In the genomic region with DNA sequence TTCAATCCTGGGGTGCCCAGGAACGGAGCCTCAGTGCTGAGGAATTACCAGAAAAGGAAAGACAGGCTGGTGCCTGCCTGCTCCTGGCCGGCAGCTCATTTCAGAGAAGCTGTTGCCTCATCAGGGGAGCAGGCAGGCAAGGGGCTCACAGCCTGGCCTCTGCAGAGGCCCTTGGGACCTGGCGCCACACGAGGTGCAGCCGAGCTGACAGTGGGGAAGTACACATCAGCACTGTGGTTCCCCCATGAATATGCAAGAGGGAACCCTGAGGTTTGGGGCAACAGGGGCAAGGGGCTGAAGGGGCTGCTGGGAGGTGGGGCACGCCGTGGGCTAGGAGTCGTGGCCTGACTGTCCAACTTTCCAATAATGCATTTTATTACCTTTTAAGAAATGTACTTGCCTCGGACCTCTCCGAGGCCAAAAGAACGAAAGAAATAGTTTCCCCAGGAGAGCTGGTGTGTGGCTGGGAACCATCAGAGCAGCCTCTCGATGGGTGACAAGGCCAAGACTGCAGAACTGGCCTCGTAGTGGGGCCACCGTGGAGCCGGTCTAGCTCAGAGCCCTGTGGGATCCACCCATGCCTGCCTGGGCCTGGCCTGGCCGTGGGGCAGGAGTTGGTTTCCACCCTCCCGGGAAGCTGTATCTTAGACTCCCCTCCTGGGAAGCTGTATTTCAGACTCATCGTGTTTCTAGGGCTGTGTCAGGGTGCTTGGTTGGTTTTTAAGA, we compare ENCODE assay signal across 28 cellular contexts.
DNase-seq lines count a peak whose midpoint lies in the region; ATAC-seq and TF ChIP-seq lines count a peak whose summit lies in the region.
"Had no signal": no experiment of that assay in that cellular context is flagged by ENCODE, and none has a peak within 500 bp of the region (broad histone marks: within the 10 kb centered on the region; RNA-seq: fewer than 3 reads in every experiment).

No MANE protein-coding gene starts in this region.

- H3K4me1 Mint-ChIP-seq in CD4-positive, alpha-beta T cell (ENCODE audit: low read depth) = no peaks in the 10 kb centered on the region
- H3K4me1 Mint-ChIP-seq: activated CD4-positive, alpha-beta T cell treated with anti-CD3 and anti-CD28 coated beads for 36 hours; CD8-positive, alpha-beta memory T cell; immature natural killer cell had no signal

- ATAC-seq in CD4-positive, alpha-beta T cell (ENCODE audit: poor library complexity) = no peak
- ATAC-seq: activated CD4-positive, alpha-beta T cell treated with anti-CD3 and anti-CD28 coated beads for 36 hours; foreskin keratinocyte; HCT116; stimulated activated naive CD8-positive, alpha-beta T cell treated with anti-CD3 and anti-CD28 coated beads, Interleukin-15, Interleukin-2, amounts not matched to agents 100 U/mL and 50 U/mL, for 24 hours had no signal

- no peaks in the 10 kb centered on the region for H3K27me3 Mint-ChIP-seq in CD4-positive, alpha-beta T cell
- H3K27me3 Mint-ChIP-seq: activated CD4-positive, alpha-beta T cell treated with anti-CD3 and anti-CD28 coated beads for 36 hours had no signal

- no peak overlapping the region for H3K27ac ChIP-seq in HEK293 (ENCODE audit: extremely low read depth, low read depth, low read length)
- no peak overlapping the region for H3K27ac ChIP-seq in osteoblast (ENCODE audit: low read depth, low read length)
- no peak overlapping the region for H3K27ac ChIP-seq in prostate gland
- no peak overlapping the region for H3K27ac ChIP-seq in CD4-positive, alpha-beta T cell (ENCODE audit: low read depth, low read length)
- H3K27ac ChIP-seq: foreskin keratinocyte, hepatocyte, thyroid gland had no signal

- no peaks in the 10 kb centered on the region for H3K36me3 ChIP-seq in HEK293 (ENCODE audit: control insufficient read depth in 2 of 2, insufficient read depth in 1 of 2, low read length in 2 of 2)
- no peaks in the 10 kb centered on the region for H3K36me3 ChIP-seq in adipocyte (ENCODE audit: control insufficient read depth, insufficient read depth, low read length, severe bottlenecking)
- no peaks in the 10 kb centered on the region for H3K36me3 ChIP-seq in osteoblast (ENCODE audit: insufficient read depth, low read length)
- H3K36me3 ChIP-seq in prostate gland = no peaks in the 10 kb centered on the region
- H3K36me3 ChIP-seq: thyroid gland had no signal

- no peaks in the 10 kb centered on the region for H3K9me3 Mint-ChIP-seq in CD4-positive, alpha-beta T cell
- H3K9me3 Mint-ChIP-seq: activated T-helper 1 cell treated with anti-CD3 and anti-CD28 coated beads, Interleukin-12 subunit alpha, Interleukin-12 subunit beta, Interleukin-2, Interleukin-4 antibody, amounts not matched to agents 30 ng/mL and 10 ng/mL and 1 ng/mL, durations not matched to agents 14 hours and 24 hours and 36 hours; CD8-positive, alpha-beta memory T cell; immature natural killer cell had no signal

- no peak overlapping the region for H3K4me3 ChIP-seq in HEK293 (ENCODE audit: low read depth, low read length)
- no peak overlapping the region for H3K4me3 ChIP-seq in adipocyte (ENCODE audit: low read length)
- no peak overlapping the region for H3K4me3 ChIP-seq in osteoblast (ENCODE audit: insufficient read depth, low read length)
- H3K4me3 ChIP-seq in prostate gland = no peak overlapping the region
- H3K4me3 ChIP-seq: hepatocyte, smooth muscle cell, thyroid gland had no signal

- H3K4me1 ChIP-seq in HEK293 (ENCODE audit: control insufficient read depth, insufficient read depth, low read length) = no peaks in the 10 kb centered on the region
- peaks cover 29% of the 10 kb centered on the region for H3K4me1 ChIP-seq in adipocyte (ENCODE audit: control insufficient read depth, insufficient read depth, low read length)
- no peaks in the 10 kb centered on the region for H3K4me1 ChIP-seq in osteoblast (ENCODE audit: insufficient read depth, low read length)
- no peaks in the 10 kb centered on the region for H3K4me1 ChIP-seq in prostate gland (replicated peaks)
- H3K4me1 ChIP-seq: foreskin keratinocyte, thyroid gland had no signal

- CTCF ChIA-PET in HEK293 (lab: Yijun Ruan, JAX) = interaction anchor here (0.6 to 1.0 kb wide), 4 partner anchors 38 to 161 kb away, joined by 3 to 5 read pairs (median 3); no protein-coding TSS in a partner anchor
- CTCF ChIA-PET in CD4-positive, alpha-beta T cell (lab: Charles Lee) = no interaction called here

- POLR2A ChIA-PET in HEK293 (lab: Yijun Ruan, JAX) = no interaction called here
- POLR2A ChIA-PET in CD4-positive, alpha-beta T cell (lab: Charles Lee) = no interaction called here

- H3K9ac ChIP-seq in adipocyte (ENCODE audit: low read length) = peak overlapping the region; percentile 59

- intact Hi-C loops in prostate gland (cut with DNase I) = no loop called here
- intact Hi-C loops in CD4-positive, alpha-beta T cell (cut with DNase I, micrococcal nuclease) = no loop called here

- H3K79me2 ChIP-seq in osteoblast (ENCODE audit: insufficient read depth, low read length) = no peaks in the 10 kb centered on the region
- H3K79me2 ChIP-seq: hepatocyte had no signal

- no peak overlapping the region for H3K27ac Mint-ChIP-seq in CD4-positive, alpha-beta T cell
- H3K27ac Mint-ChIP-seq: activated CD4-positive, alpha-beta T cell treated with anti-CD3 and anti-CD28 coated beads for 36 hours; activated T-helper 1 cell treated with anti-CD3 and anti-CD28 coated beads, Interleukin-12 subunit alpha, Interleukin-12 subunit beta, Interleukin-2, Interleukin-4 antibody, amounts not matched to agents 30 ng/mL and 10 ng/mL and 1 ng/mL, durations not matched to agents 14 hours and 24 hours and 36 hours; CD8-positive, alpha-beta memory T cell; immature natural killer cell had no signal

- H3K9me3 ChIP-seq in HEK293 (ENCODE audit: control insufficient read depth, insufficient read depth, low read depth, low read length) = no peaks in the 10 kb centered on the region
- no peaks in the 10 kb centered on the region for H3K9me3 ChIP-seq in adipocyte (ENCODE audit: control insufficient read depth, low read length)
- H3K9me3 ChIP-seq in osteoblast (ENCODE audit: low read depth, low read length) = no peaks in the 10 kb centered on the region
- no peaks in the 10 kb centered on the region for H3K9me3 ChIP-seq in prostate gland
- H3K9me3 ChIP-seq in CD4-positive, alpha-beta T cell (ENCODE audit: control insufficient read depth, low read length) = no peaks in the 10 kb centered on the region
- H3K9me3 ChIP-seq: thyroid gland had no signal

- WGBS in prostate gland = 73% methylated on average over 18 of the region's 18 CpGs

- no peaks in the 10 kb centered on the region for H3K36me3 Mint-ChIP-seq in CD4-positive, alpha-beta T cell (ENCODE audit: low read depth)
- H3K36me3 Mint-ChIP-seq: CD8-positive, alpha-beta memory T cell; immature natural killer cell had no signal

- peaks cover 46% of the 10 kb centered on the region for H3K27me3 ChIP-seq in adipocyte (replicated peaks; ENCODE audit: control insufficient read depth, insufficient read depth, low read length)
- H3K27me3 ChIP-seq in osteoblast (ENCODE audit: insufficient read depth, low read length) = peaks cover 14% of the 10 kb centered on the region
- H3K27me3 ChIP-seq in prostate gland (replicated peaks; ENCODE audit: insufficient read depth) = no peaks in the 10 kb centered on the region
- no peaks in the 10 kb centered on the region for H3K27me3 ChIP-seq in CD4-positive, alpha-beta T cell (ENCODE audit: control insufficient read depth, insufficient read depth, low read length)
- H3K27me3 ChIP-seq: hepatocyte, thyroid gland had no signal

- DNase-seq in adipocyte (ENCODE audit: low read depth) (no peak), osteoblast (ENCODE audit: insufficient read length, low spot score, missing footprints) (peak; percentile 58), globus pallidus (ENCODE audit: low spot score) (no peak), DMS114 treated with DMSO at 0.1 percent for 48 hours (lab: John Stamatoyannopoulos, UW; ENCODE audit: unreplicated experiment) (no peak), prostate gland (ENCODE audit: low spot score) (no peak)
- DNase-seq in CD4-positive, alpha-beta T cell = no peak
- DNase-seq: activated CD4-positive, alpha-beta T cell treated with anti-CD3 and anti-CD28 coated beads for 36 hours; CD8-positive, alpha-beta memory T cell; DMS79; effector CD4-positive, alpha-beta T cell; erythroblast; foreskin keratinocyte; immature natural killer cell; NCI-H1105; NCI-H2029; NCI-H345; NCI-H82; SIG-M5; stimulated activated CD4-positive, alpha-beta T cell treated with anti-CD3 and anti-CD28 coated beads, Interleukin-2, amount 100 ng/mL, for 48 hours; stimulated activated naive CD8-positive, alpha-beta T cell treated with anti-CD3 and anti-CD28 coated beads, Interleukin-15, Interleukin-2, amounts not matched to agents 100 U/mL and 50 U/mL, for 24 hours; T-helper 1 cell; thyroid gland had no signal

- no peaks in the 10 kb centered on the region for H4K20me1 ChIP-seq in osteoblast (ENCODE audit: insufficient read depth, low read length)

- TF ChIP-seq CTCF in HEK293 (tag by site-specific recombination; IDR thresholded peaks at IDR 0.05) (no peak), osteoblast (IDR thresholded peaks at IDR 0.05; ENCODE audit: extremely low read depth, low read depth, low read length) (no peak), prostate gland (IDR thresholded peaks at IDR 0.05) (no peak)
- no peak for TF ChIP-seq CTCF in CD4-positive, alpha-beta T cell (IDR thresholded peaks at IDR 0.05)

- TF ChIP-seq POLR2A in GM15510 (IDR thresholded peaks at IDR 0.05; ENCODE audit: borderline replicate concordance, extremely low read depth, insufficient read length) (peak; percentile 18), prostate gland (IDR thresholded peaks at IDR 0.05) (no peak)

- H3K4me3 Mint-ChIP-seq in CD4-positive, alpha-beta T cell = no peak overlapping the region
- H3K4me3 Mint-ChIP-seq: activated CD4-positive, alpha-beta T cell treated with anti-CD3 and anti-CD28 coated beads for 36 hours; activated T-helper 1 cell treated with anti-CD3 and anti-CD28 coated beads, Interleukin-12 subunit alpha, Interleukin-12 subunit beta, Interleukin-2, Interleukin-4 antibody, amounts not matched to agents 30 ng/mL and 10 ng/mL and 1 ng/mL, durations not matched to agents 14 hours and 24 hours and 36 hours; CD8-positive, alpha-beta memory T cell; immature natural killer cell had no signal

- no peak overlapping the region for H3K4me2 ChIP-seq in osteoblast (ENCODE audit: insufficient read depth, low read length)
- H3K4me2 ChIP-seq: hepatocyte, smooth muscle cell had no signal

- H2AFZ ChIP-seq in osteoblast (ENCODE audit: low read length) = no peak overlapping the region
- H2AFZ ChIP-seq: hepatocyte had no signal

TF ChIP-seq in HEK293, 187 proteins besides CTCF, POLR2A, EP300 and RAD21:
- TF ChIP-seq ZNF473 (tag by site-specific recombination; IDR thresholded peaks at IDR 0.05) = no peak
- 0 out of 2 replicates have a peak, but pooled peaks have one; percentile 12 for TF ChIP-seq ZBTB20 (tag by site-specific recombination; IDR thresholded peaks at IDR 0.05)
